ENCODE assay signal across 6 cellular contexts in genomic region chr4:61628282-61628681, GRCh38.
"Had no signal": no experiment of that assay in that cellular context is flagged by ENCODE, and none has a peak within 500 bp of the region (broad histone marks: within the 10 kb centered on the region; RNA-seq: fewer than 3 reads in every experiment).

No MANE protein-coding gene starts in this region.

- H3K4me3 ChIP-seq: K562 had no signal

- DNase-seq: IMR-90, KBM-7 had no signal

- ATAC-seq: HepG2, K562 had no signal

- H3K4me3 Mint-ChIP-seq: IgD-negative memory B cell had no signal

- H3K27ac ChIP-seq: HL-60 had no signal

- H3K36me3 Mint-ChIP-seq: IgD-negative memory B cell had no signal

- H3K27ac Mint-ChIP-seq: IgD-negative memory B cell had no signal

- H3K4me1 Mint-ChIP-seq: IgD-negative memory B cell had no signal

- H3K27me3 Mint-ChIP-seq: IgD-negative memory B cell had no signal
